ENCODE assay signal across 1 cellular context in the genomic region with DNA sequence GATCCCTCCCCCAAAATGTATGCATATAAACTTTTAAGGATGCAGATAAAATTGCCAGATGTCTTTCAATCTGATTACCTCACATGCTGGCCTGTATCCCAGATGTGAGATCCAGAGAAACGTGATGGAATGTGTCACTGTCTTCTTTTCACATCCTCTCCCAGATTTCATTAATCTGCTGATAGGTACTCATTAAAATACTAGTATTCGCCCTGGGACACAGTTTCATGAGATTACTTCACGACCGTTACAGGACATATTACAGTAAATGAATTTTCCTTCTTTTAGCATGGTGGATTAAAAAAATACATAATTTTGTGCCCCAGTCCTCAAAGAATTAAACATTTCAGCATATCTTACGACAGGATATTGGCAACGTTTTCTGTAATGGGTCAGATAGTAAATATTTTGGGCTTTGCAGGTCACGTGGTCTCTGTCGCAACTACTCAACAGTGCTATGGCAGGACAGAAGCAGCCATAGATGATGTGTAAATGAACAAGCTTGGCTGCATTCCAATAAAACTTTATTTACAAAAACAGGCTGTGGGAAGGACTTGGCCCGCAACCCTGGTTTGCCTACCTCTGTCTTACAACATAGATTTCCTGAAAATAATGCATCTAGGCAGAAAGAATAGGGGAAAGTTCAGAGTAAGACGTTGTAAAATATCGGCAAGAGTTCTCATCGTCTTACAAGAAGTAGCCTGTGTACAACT.
TF ChIP-seq lines count a peak whose summit lies in the region.

No MANE protein-coding gene starts in this region.

TF ChIP-seq in SK-N-SH, 30 proteins besides CTCF, POLR2A, EP300 and RAD21 (continued from another document):
- TF ChIP-seq, protein P1, sequence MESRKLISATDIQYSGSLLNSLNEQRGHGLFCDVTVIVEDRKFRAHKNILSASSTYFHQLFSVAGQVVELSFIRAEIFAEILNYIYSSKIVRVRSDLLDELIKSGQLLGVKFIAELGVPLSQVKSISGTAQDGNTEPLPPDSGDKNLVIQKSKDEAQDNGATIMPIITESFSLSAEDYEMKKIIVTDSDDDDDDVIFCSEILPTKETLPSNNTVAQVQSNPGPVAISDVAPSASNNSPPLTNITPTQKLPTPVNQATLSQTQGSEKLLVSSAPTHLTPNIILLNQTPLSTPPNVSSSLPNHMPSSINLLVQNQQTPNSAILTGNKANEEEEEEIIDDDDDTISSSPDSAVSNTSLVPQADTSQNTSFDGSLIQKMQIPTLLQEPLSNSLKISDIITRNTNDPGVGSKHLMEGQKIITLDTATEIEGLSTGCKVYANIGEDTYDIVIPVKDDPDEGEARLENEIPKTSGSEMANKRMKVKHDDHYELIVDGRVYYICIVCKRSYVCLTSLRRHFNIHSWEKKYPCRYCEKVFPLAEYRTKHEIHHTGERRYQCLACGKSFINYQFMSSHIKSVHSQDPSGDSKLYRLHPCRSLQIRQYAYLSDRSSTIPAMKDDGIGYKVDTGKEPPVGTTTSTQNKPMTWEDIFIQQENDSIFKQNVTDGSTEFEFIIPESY (IDR thresholded peaks at IDR 0.05; ENCODE audit: borderline replicate concordance, low read depth) = no peak
- TF ChIP-seq FOXJ3 (CRISPR knock-in tag; IDR thresholded peaks at IDR 0.05) = no peak
- peak; percentile 100 for TF ChIP-seq RCOR1 (IDR thresholded peaks at IDR 0.05; ENCODE audit: low read length)
- peak; percentile 67 for TF ChIP-seq TCF12 (IDR thresholded peaks at IDR 0.05)
